ENCODE assay signal across 16 cellular contexts in the genomic region with DNA sequence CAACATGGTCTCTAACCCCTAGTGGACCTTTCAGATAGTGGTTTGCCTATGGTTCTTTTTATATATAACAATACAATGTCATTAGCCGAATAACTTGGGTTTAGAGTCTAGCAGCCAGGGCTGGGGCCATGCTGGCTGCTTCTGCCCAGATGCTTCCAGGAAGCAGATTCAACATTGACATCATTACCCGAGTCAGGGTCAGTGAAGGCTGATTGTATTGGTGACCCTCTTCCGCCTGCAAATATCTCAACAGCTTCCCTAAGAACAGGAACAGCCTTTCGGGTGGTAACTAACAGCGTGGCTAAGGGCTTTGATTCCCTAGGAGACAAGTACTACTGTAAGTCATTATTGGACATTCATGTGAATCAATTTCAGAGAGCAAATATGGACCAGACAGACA.
DNase-seq lines count a peak whose midpoint lies in the region; ATAC-seq and TF ChIP-seq lines count a peak whose summit lies in the region.
"Had no signal": no experiment of that assay in that cellular context is flagged by ENCODE, and none has a peak within 500 bp of the region (broad histone marks: within the 10 kb centered on the region; RNA-seq: fewer than 3 reads in every experiment).

No MANE protein-coding gene starts in this region.

- H3K4me1 ChIP-seq in PC-9 (replicated peaks; ENCODE audit: insufficient read depth) (no peaks in the 10 kb centered on the region), skeletal muscle tissue (ENCODE audit: control insufficient read depth in 3 of 3, insufficient read depth in 3 of 3, low read length in 3 of 3) (peaks cover 3 to 8% (median 6%) of the 10 kb centered on the region in 3 donors)
- H3K4me1 ChIP-seq: HAP-1 had no signal

- H3K9me3 ChIP-seq in PC-9 (ENCODE audit: insufficient read depth, low read depth) (no peaks in the 10 kb centered on the region), skeletal muscle tissue (ENCODE audit: control insufficient read depth in 3 of 3, low read length in 3 of 3) (no peaks in the 10 kb centered on the region)
- H3K9me3 ChIP-seq: body of pancreas, HAP-1, suprapubic skin had no signal

- H3K27ac ChIP-seq in PC-9 (no peak overlapping the region), skeletal muscle tissue (ENCODE audit: low read depth, low read length) (no peak overlapping the region)
- H3K27ac ChIP-seq: body of pancreas, suprapubic skin had no signal

- no peak for TF ChIP-seq CTCF in PC-9 (conservative IDR thresholded peaks at IDR 0.05)

- H3K27me3 ChIP-seq in PC-9 (ENCODE audit: insufficient read depth, low read depth) (no peaks in the 10 kb centered on the region), skeletal muscle tissue (ENCODE audit: control insufficient read depth in 3 of 3, insufficient read depth in 3 of 3, low read length in 3 of 3) (no peaks in the 10 kb centered on the region)
- H3K27me3 ChIP-seq: body of pancreas, suprapubic skin had no signal

- CTCF ChIA-PET in PC-9 (lab: Charles Lee): interaction anchor here (0.6 kb wide), 1 partner anchor 527 kb away, joined by 7 read pairs; no protein-coding TSS in a partner anchor

- H3K4me3 ChIP-seq in PC-9 (no peak overlapping the region), skeletal muscle tissue (ENCODE audit: low read length in 3 of 3) (peak overlapping the region in 2 of 3 donors; percentile 8 to 15)
- H3K4me3 ChIP-seq: body of pancreas, HAP-1, suprapubic skin had no signal

- no peak for ATAC-seq in HG02759 (IDR thresholded peaks at IDR 0.05; ENCODE audit: unreplicated experiment)

- no peaks in the 10 kb centered on the region for H3K9me3 Mint-ChIP-seq in T-helper 2 cell treated with Interferon-gamma antibody and Interleukin-4, amounts not matched to agents 5 μg/mL and 100 μg/mL, for 36 hours
- H3K9me3 Mint-ChIP-seq: activated CD4-positive, alpha-beta T cell treated with anti-CD3 and anti-CD28 coated beads, Interleukin-2, amount 10 ng/mL, durations not matched to agents 24 days and 14 days had no signal

- BruUV-seq in PC-9 (replicated peaks; lab: Mats Ljungman, UMichigan): no TSS peak

- H3K36me3 Mint-ChIP-seq in T-helper 2 cell treated with Interferon-gamma antibody and Interleukin-4, amounts not matched to agents 5 μg/mL and 100 μg/mL, for 36 hours (ENCODE audit: low read depth): no peaks in the 10 kb centered on the region

- intact Hi-C loops in PC-9 (cut with micrococcal nuclease; ENCODE audit: unreplicated experiment): loop anchor here (10.0 kb wide), 1 partner anchor 138 kb away; no protein-coding TSS in a partner anchor

- H3K27me3 Mint-ChIP-seq in T-helper 2 cell treated with Interferon-gamma antibody and Interleukin-4, amounts not matched to agents 5 μg/mL and 100 μg/mL, for 36 hours (ENCODE audit: low read depth): no peaks in the 10 kb centered on the region

- H3F3A ChIP-seq in PC-9 (ENCODE audit: insufficient read depth, low read depth): no peaks in the 10 kb centered on the region

- no peak for DNase-seq in T-helper 2 cell treated with Interferon-gamma antibody and Interleukin-4, amounts not matched to agents 5 μg/mL and 100 μg/mL, for 36 hours (ENCODE audit: low spot score)
- DNase-seq in T-helper 2 cell: no peak
- DNase-seq in PC-9: no peak
- DNase-seq in left kidney (ENCODE audit: low read depth, low spot score): peak; percentile 7
- no peak for DNase-seq in T1000 (lab: John Stamatoyannopoulos, UW)
- DNase-seq in NCI-H187 (lab: John Stamatoyannopoulos, UW): no peak
- DNase-seq: activated effector memory CD4-positive, alpha-beta T cell treated with anti-CD3 and anti-CD28 coated beads, Interleukin-2, amount 50 U/mL, for 16 hours; effector CD4-positive, alpha-beta T cell; kidney; naive B cell had no signal

- peak overlapping the region; percentile 23 for H3K27ac Mint-ChIP-seq in T-helper 2 cell treated with Interferon-gamma antibody and Interleukin-4, amounts not matched to agents 5 μg/mL and 100 μg/mL, for 36 hours
- H3K27ac Mint-ChIP-seq: naive B cell had no signal

- H3K4me2 ChIP-seq in PC-9: peak overlapping the region; percentile 58

- POLR2A ChIA-PET in PC-9 (lab: Charles Lee; ENCODE audit: unreplicated experiment): interaction anchor here (0.6 kb wide), 1 partner anchor 512 kb away, joined by 4 read pairs; no protein-coding TSS in a partner anchor

- H3K36me3 ChIP-seq in PC-9 (ENCODE audit: low read depth): no peaks in the 10 kb centered on the region
- no peaks in the 10 kb centered on the region for H3K36me3 ChIP-seq in skeletal muscle tissue (ENCODE audit: control insufficient read depth in 3 of 3, insufficient read depth in 3 of 3, low read length in 3 of 3)
- H3K36me3 ChIP-seq: HAP-1, suprapubic skin had no signal

- H3K79me2 ChIP-seq in PC-9 (ENCODE audit: low read depth): no peaks in the 10 kb centered on the region

- H2AFZ ChIP-seq in PC-9: no peak overlapping the region

- H3K4me1 Mint-ChIP-seq in T-helper 2 cell treated with Interferon-gamma antibody and Interleukin-4, amounts not matched to agents 5 μg/mL and 100 μg/mL, for 36 hours (ENCODE audit: low read depth): peaks cover 4% of the 10 kb centered on the region
- H3K4me1 Mint-ChIP-seq: naive B cell had no signal

- H3K4me3 Mint-ChIP-seq in T-helper 2 cell treated with Interferon-gamma antibody and Interleukin-4, amounts not matched to agents 5 μg/mL and 100 μg/mL, for 36 hours: no peak overlapping the region
- H3K4me3 Mint-ChIP-seq: activated CD4-positive, alpha-beta T cell treated with anti-CD3 and anti-CD28 coated beads, Interleukin-2, amount 10 ng/mL, durations not matched to agents 24 days and 14 days; naive B cell had no signal

- H4K20me1 ChIP-seq in PC-9 (ENCODE audit: insufficient read depth): no peaks in the 10 kb centered on the region

- no peaks in the 10 kb centered on the region for H3K9me2 ChIP-seq in PC-9 (ENCODE audit: insufficient read depth)

- H3K9ac ChIP-seq in skeletal muscle tissue (ENCODE audit: low read depth in 1 of 3, low read length in 3 of 3): peak overlapping the region; percentile 35 to 69 (median 55)
